In the genomic region with DNA sequence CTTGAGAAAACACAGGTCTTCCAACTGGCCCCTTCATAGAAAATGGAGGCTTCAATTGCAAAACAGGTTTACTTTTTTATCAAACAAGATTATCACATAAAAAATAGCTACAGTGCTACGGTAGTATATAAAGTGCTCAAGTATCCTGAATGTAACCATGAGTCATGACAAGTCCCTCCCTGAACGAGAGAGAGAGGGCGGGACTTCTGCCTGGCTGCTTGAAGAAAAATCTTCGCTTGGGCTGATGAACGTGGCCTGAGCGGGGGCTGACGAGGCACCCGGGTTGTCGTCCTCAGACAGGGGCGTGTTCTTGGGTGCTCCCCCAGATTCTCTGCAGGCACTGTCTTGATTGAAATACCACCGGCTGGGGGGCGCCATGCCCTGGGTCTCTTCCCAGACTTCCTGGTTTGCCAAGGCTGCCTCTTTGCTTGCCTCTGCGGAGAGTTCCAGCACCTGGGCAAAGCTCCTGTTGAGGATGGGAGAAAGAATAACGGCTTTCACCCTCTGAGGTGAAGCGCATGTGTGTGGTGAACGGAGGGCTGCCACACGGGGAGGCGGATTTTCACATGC, we compare ENCODE assay signal across 1 cellular context.
TF ChIP-seq lines count a peak whose summit lies in the region.

No MANE protein-coding gene starts in this region.

TF ChIP-seq in IMR-90, 13 proteins besides CTCF, POLR2A, EP300 and RAD21:
- TF ChIP-seq RCOR1 (IDR thresholded peaks at IDR 0.05; ENCODE audit: insufficient replicate concordance, low read length), result no peak
- TF ChIP-seq FOS (IDR thresholded peaks at IDR 0.05; ENCODE audit: low read depth, low read length), result 0 out of 2 replicates have a peak, but pooled peaks have one; percentile 14
